Comparison of ENCODE assay signal across 1 cellular context in genomic region chr4:98565646-98566403, GRCh38.
TF ChIP-seq lines count a peak whose summit lies in the region.

No MANE protein-coding gene starts in this region.

TF ChIP-seq in H1, 55 proteins besides CTCF, POLR2A, EP300 and RAD21:
- no peak for TF ChIP-seq SP2 (IDR thresholded peaks at IDR 0.05; ENCODE audit: low read length)
- no peak for TF ChIP-seq TAF1 (IDR thresholded peaks at IDR 0.05; ENCODE audit: low read depth, low read length)
- TF ChIP-seq, protein P1, sequence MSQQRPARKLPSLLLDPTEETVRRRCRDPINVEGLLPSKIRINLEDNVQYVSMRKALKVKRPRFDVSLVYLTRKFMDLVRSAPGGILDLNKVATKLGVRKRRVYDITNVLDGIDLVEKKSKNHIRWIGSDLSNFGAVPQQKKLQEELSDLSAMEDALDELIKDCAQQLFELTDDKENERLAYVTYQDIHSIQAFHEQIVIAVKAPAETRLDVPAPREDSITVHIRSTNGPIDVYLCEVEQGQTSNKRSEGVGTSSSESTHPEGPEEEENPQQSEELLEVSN (IDR thresholded peaks at IDR 0.05) = peak; percentile 46; the same call in 1 of the 2 replicates
- no peak for TF ChIP-seq ZNF274 (IDR thresholded peaks at IDR 0.05; ENCODE audit: borderline replicate concordance, extremely low read depth, low read length)
- no peak for TF ChIP-seq GABPA (IDR thresholded peaks at IDR 0.05; ENCODE audit: borderline replicate concordance, insufficient read depth, low read length)
